15 cellular contexts compared by ENCODE assay signal in the genomic region with DNA sequence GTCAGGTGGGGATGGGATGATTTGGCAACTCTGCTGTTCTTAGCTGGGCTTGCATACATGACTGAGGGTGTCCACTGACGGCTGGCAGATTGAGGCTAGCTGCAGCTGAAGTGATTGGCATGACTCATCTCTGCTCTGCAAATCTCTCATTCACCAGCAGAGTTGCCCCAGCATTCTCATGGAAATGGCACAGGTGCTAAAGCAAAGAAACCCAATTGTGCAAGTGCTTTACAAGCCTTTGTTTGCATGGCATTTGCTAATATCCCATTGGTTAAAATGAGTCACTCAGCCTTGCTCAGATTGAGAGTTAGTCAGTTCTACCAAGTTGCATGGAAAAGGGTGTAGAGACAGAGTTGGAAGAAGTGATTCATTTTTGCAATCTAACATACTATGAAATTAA.
DNase-seq lines count a peak whose midpoint lies in the region; ATAC-seq, FAIRE-seq and TF ChIP-seq lines count a peak whose summit lies in the region.
"Had no signal": no experiment of that assay in that cellular context is flagged by ENCODE, and none has a peak within 500 bp of the region (broad histone marks: within the 10 kb centered on the region; RNA-seq: fewer than 3 reads in every experiment).

No MANE protein-coding gene starts in this region.

- H3K36me3 ChIP-seq in astrocyte (ENCODE audit: insufficient read depth, low read length) = no peaks in the 10 kb centered on the region
- no peaks in the 10 kb centered on the region for H3K36me3 ChIP-seq in iPS DF 6.9 (ENCODE audit: control insufficient read depth, insufficient read depth, low read length)
- H3K36me3 ChIP-seq: spleen, uterus had no signal

- FAIRE-seq in astrocyte (lab: Jason Lieb, UNC) = no peak

- H3K9me3 ChIP-seq in astrocyte (ENCODE audit: insufficient read depth, low read depth, low read length) = no peaks in the 10 kb centered on the region
- peaks cover 1% of the 10 kb centered on the region; the same call in 1 of the 2 replicates for H3K9me3 ChIP-seq in iPS DF 6.9 (ENCODE audit: control insufficient read depth, insufficient read depth, low read length)
- H3K9me3 ChIP-seq: uterus had no signal

- no peak overlapping the region for H3K4me3 ChIP-seq in AG10803 (ENCODE audit: low read length)
- H3K4me3 ChIP-seq in astrocyte (ENCODE audit: insufficient read depth, low read depth, low read length) = no peak overlapping the region
- no peak overlapping the region for H3K4me3 ChIP-seq in iPS DF 6.9 (ENCODE audit: low read length)
- H3K4me3 ChIP-seq: spleen, uterus had no signal

- DNase-seq in AG10803 (ENCODE audit: low read depth) = peak; percentile 12
- peak; percentile 42 for DNase-seq in HS-5 (ENCODE audit: low read depth)
- DNase-seq in astrocyte (ENCODE audit: low read depth) = peak; percentile 34
- peak; percentile 87 for DNase-seq in iPS DF 6.9 (ENCODE audit: low read depth, low spot score)
- DNase-seq in NCI-H524 treated with DMSO at 0.1 percent for 48 hours (lab: John Stamatoyannopoulos, UW) = no peak
- no peak for DNase-seq in activated effector memory CD4-positive, alpha-beta T cell treated with Interleukin-2 at 50 U/mL for 16 hours
- no peak for DNase-seq in GM19238 (ENCODE audit: insufficient read length, low spot score)
- DNase-seq: activated naive CD4-positive, alpha-beta T cell treated with anti-CD3 and anti-CD28 coated beads for 36 hours; cortex of kidney; KG1; naive thymus-derived CD4-positive, alpha-beta T cell; spleen; uterus had no signal

- H3K4me1 Mint-ChIP-seq in astrocyte (ENCODE audit: low read depth, unreplicated experiment) = peaks cover 7% of the 10 kb centered on the region
- H3K4me1 Mint-ChIP-seq: naive thymus-derived CD4-positive, alpha-beta T cell had no signal

- H3K4me2 ChIP-seq in astrocyte (ENCODE audit: low read length) = no peak overlapping the region

- H3K27ac Mint-ChIP-seq in astrocyte (ENCODE audit: unreplicated experiment) = no peak overlapping the region
- H3K27ac Mint-ChIP-seq: activated naive CD4-positive, alpha-beta T cell treated with anti-CD3 and anti-CD28 coated beads for 36 hours; CD14-positive monocyte; naive thymus-derived CD4-positive, alpha-beta T cell had no signal

- WGBS in iPS DF 6.9 (ENCODE audit: insufficient coverage, insufficient read length) = no CpG with 5 or more reads among the region's 1 CpG

- H2AFZ ChIP-seq in astrocyte (ENCODE audit: low read depth, low read length) = no peak overlapping the region

- no peaks in the 10 kb centered on the region for H4K20me1 ChIP-seq in astrocyte (ENCODE audit: insufficient read depth, low read length)

- H3K4me1 ChIP-seq in astrocyte (ENCODE audit: insufficient read depth, low read length) (no peaks in the 10 kb centered on the region), iPS DF 6.9 (ENCODE audit: control insufficient read depth, insufficient read depth, low read length) (peaks cover 1% of the 10 kb centered on the region; the same call in 1 of the 2 replicates)
- H3K4me1 ChIP-seq: spleen, uterus had no signal

- H3K79me2 ChIP-seq in astrocyte (ENCODE audit: insufficient read depth, low read length) = no peaks in the 10 kb centered on the region

- H3K27me3 Mint-ChIP-seq in astrocyte (ENCODE audit: low read depth, unreplicated experiment) = no peaks in the 10 kb centered on the region
- H3K27me3 Mint-ChIP-seq: naive thymus-derived CD4-positive, alpha-beta T cell had no signal

- ATAC-seq in GM21515 (IDR thresholded peaks at IDR 0.05; ENCODE audit: unreplicated experiment) = no peak
- ATAC-seq: naive thymus-derived CD4-positive, alpha-beta T cell had no signal

- H3K4me3 Mint-ChIP-seq in astrocyte (ENCODE audit: unreplicated experiment) = no peak overlapping the region
- H3K4me3 Mint-ChIP-seq: activated naive CD4-positive, alpha-beta T cell treated with anti-CD3 and anti-CD28 coated beads for 36 hours; CD14-positive monocyte; naive thymus-derived CD4-positive, alpha-beta T cell had no signal

- H3K36me3 Mint-ChIP-seq in astrocyte (ENCODE audit: low read depth, unreplicated experiment) = peaks cover 2% of the 10 kb centered on the region
- H3K36me3 Mint-ChIP-seq: CD14-positive monocyte; naive thymus-derived CD4-positive, alpha-beta T cell had no signal

- H3K9me3 Mint-ChIP-seq in astrocyte (ENCODE audit: unreplicated experiment) = peaks cover 9% of the 10 kb centered on the region

- no peak overlapping the region for H3K27ac ChIP-seq in astrocyte (ENCODE audit: low read depth, low read length)
- no peak overlapping the region for H3K27ac ChIP-seq in iPS DF 6.9 (ENCODE audit: low read length)
- H3K27ac ChIP-seq: spleen, uterus had no signal

- no peak overlapping the region for H3K9ac ChIP-seq in astrocyte (ENCODE audit: low read length)

- no peaks in the 10 kb centered on the region for H3K27me3 ChIP-seq in astrocyte (ENCODE audit: insufficient read depth, low read length)
- H3K27me3 ChIP-seq in iPS DF 6.9 (ENCODE audit: control insufficient read depth, insufficient read depth, low read length) = no peaks in the 10 kb centered on the region
- H3K27me3 ChIP-seq: spleen, uterus had no signal

- TF ChIP-seq CTCF in AG10803 (conservative IDR thresholded peaks at IDR 0.05; ENCODE audit: low read length) (no peak), astrocyte (IDR thresholded peaks at IDR 0.05; ENCODE audit: insufficient read depth, low read depth, low read length) (no peak)

Comparison
In these comparisons a context has a peak if more than half of its experiments do, and no peak if none do; other contexts are left out.
1. DNase-seq: peak in AG10803 (single experiment), HS-5 (single experiment), astrocyte (single experiment) and iPS DF 6.9 (single experiment); none in NCI-H524 treated with DMSO at 0.1 percent for 48 hours (single experiment), activated effector memory CD4-positive, alpha-beta T cell treated with Interleukin-2 at 50 U/mL for 16 hours (single experiment) and GM19238 (single experiment).